Comparison of ENCODE assay signal across 8 cellular contexts in the genomic region with DNA sequence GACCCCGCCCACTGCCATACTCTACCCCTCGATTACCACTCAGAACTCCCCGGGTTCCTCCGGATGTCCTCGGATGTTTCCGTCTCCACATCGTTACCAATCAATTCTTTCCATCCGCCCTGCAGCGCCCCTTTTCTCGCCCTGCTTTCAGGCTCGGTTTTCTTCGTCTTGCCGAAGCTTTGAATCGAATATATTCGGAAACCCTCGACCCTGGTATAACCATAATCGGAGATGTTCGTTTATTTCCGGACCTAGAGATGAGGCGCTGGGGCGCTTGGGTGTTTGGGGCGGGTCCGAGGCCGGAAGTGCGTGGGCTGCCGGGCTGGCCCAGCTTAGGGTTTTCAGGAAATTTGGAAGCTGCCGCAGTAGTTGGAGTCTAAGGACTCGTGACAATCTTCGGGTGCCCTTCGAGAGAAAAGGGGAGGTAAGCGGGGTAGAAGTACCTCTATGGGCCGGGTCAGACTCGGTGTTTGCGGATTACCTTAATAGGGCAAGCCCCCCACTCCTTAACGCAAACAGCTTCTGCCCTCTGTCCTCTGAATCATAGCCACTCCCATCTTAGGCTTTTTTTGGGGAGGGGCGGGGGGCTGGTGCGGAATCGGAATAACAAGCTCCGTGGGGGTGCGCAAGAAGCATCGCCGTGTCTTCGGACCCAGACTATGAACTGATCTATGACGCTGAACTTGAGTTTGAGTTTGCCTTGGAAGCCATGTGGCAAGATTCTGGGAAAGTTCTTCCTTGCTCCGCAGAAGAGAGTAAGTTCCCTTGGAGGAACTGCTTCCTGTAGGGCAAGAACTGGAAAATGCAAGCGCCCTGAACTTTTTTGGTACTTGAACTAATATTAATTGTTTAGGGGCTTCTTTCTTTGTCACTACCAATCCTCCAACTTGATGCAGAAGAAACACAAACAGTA. TPM values are rescaled to one million over a fixed set of nuclear protein-coding genes. Genes with fewer than 3 reads are reported as not detected.
DNase-seq lines count a peak whose midpoint lies in the region; ATAC-seq and TF ChIP-seq lines count a peak whose summit lies in the region.

A gene with protein sequence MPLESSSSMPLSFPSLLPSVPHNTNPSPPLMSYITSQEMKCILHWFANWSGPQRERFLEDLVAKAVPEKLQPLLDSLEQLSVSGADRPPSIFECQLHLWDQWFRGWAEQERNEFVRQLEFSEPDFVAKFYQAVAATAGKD (plus strand): TSS at position 310 of the 913 bp plus-strand sequence. CDS start 2,154 bp downstream, outside the sequence.

- H3K4me3 ChIP-seq in GM12875 (ENCODE audit: low read depth, low read length): peak within 1 kb of the TSS; percentile 69
- peak within 1 kb of the TSS; percentile 86 for H3K4me3 ChIP-seq in OCI-LY3 (ENCODE audit: low read length)
- peak within 1 kb of the TSS; percentile 90 for H3K4me3 ChIP-seq in left ventricle myocardium inferior

- peaks cover 65% of the 10 kb centered on the region for H3K79me2 ChIP-seq in OCI-LY3 (ENCODE audit: low read length)

- peak within 1 kb of the TSS; percentile 96 for H3K4me2 ChIP-seq in OCI-LY3 (ENCODE audit: low read length)

- peak within 1 kb of the TSS; percentile 64 for H2AFZ ChIP-seq in OCI-LY3 (ENCODE audit: low read depth, low read length)

- intact Hi-C loops in left ventricle myocardium inferior (cut with micrococcal nuclease): no loop called here

- peak; percentile 87 for ATAC-seq in HG02571 (IDR thresholded peaks at IDR 0.05; ENCODE audit: unreplicated experiment)

- peaks cover 32% of the 10 kb centered on the region for H3K36me3 ChIP-seq in OCI-LY3 (replicated peaks; ENCODE audit: low read depth, low read length)
- H3K36me3 ChIP-seq in left ventricle myocardium inferior: peaks cover 43% of the 10 kb centered on the region

- H3K4me1 ChIP-seq in OCI-LY3 (ENCODE audit: low read length) (peaks cover 14% of the 10 kb centered on the region), left ventricle myocardium inferior (peaks cover 79% of the 10 kb centered on the region)

- TF ChIP-seq CTCF in GM12875 (IDR thresholded peaks at IDR 0.05; ENCODE audit: borderline replicate concordance, insufficient read depth, low read depth, low read length) (no peak), OCI-LY3 (IDR thresholded peaks at IDR 0.05; ENCODE audit: low read depth, low read length) (no peak), left ventricle myocardium inferior (IDR thresholded peaks at IDR 0.05; ENCODE audit: borderline replicate concordance) (no peak)

- no peaks in the 10 kb centered on the region for H3K9me3 ChIP-seq in OCI-LY3 (ENCODE audit: insufficient read depth, low read length)
- no peaks in the 10 kb centered on the region for H3K9me3 ChIP-seq in left ventricle myocardium inferior (replicated peaks)

- peak within 1 kb of the TSS; percentile 79 for H3K27ac ChIP-seq in OCI-LY3 (ENCODE audit: low read length)
- peak within 1 kb of the TSS; percentile 76 for H3K27ac ChIP-seq in adipose tissue (ENCODE audit: low read depth, low read length)
- H3K27ac ChIP-seq in left ventricle myocardium inferior (replicated peaks): peak within 1 kb of the TSS; percentile 97

- peak within 1 kb of the TSS; percentile 88 for H3K9ac ChIP-seq in OCI-LY3 (ENCODE audit: low read length)

- H4K20me1 ChIP-seq in OCI-LY3 (ENCODE audit: insufficient read depth, low read length): peaks cover 17% of the 10 kb centered on the region

- 0 to 1% (median 0%) methylated on average over 46 of the region's 46 CpGs for WGBS in adipose tissue, 3 donors

- DNase-seq in left ventricle myocardium inferior (peak; percentile 100), putamen (ENCODE audit: low spot score) (peak; percentile 100), DMS114 treated with DMSO at 0.1 percent for 48 hours (lab: John Stamatoyannopoulos, UW; ENCODE audit: unreplicated experiment) (no peak), NCI-H2196 (lab: John Stamatoyannopoulos, UW; ENCODE audit: unreplicated experiment) (no peak)

- H3K27me3 ChIP-seq in OCI-LY3 (ENCODE audit: low read depth, low read length): no peaks in the 10 kb centered on the region
- H3K27me3 ChIP-seq in left ventricle myocardium inferior (ENCODE audit: low read depth): no peaks in the 10 kb centered on the region

RNA-seq across cellular contexts. Expression of the gene that starts here (rescaled TPM):
- polyA plus RNA-seq in adipose tissue: 10 to 100 TPM; 16.3 to 54.9 (median 45.0) TPM
- 25.2 TPM for total RNA-seq in left ventricle myocardium inferior

Comparison
In these comparisons a context has a peak if more than half of its experiments do, and no peak if none do; other contexts are left out.
1. DNase-seq: peak in left ventricle myocardium inferior (single experiment) and putamen (single experiment); none in DMS114 treated with DMSO at 0.1 percent for 48 hours (single experiment) and NCI-H2196 (single experiment).
2. Peak in every context shown above with its lines, with median percentiles within 50 percentile points of each other: H3K4me3 ChIP-seq and H3K27ac ChIP-seq.